In genomic region chr4:89665662-89666061, GRCh38 we compare ENCODE assay signal across 32 cellular contexts.
"Had no signal": no experiment of that assay in that cellular context is flagged by ENCODE, and none has a peak within 500 bp of the region (broad histone marks: within the 10 kb centered on the region; RNA-seq: fewer than 3 reads in every experiment).

No MANE protein-coding gene starts in this region.

- H3K27me3 ChIP-seq: ascending aorta, Peyer's patch had no signal

- H3K4me1 ChIP-seq: ascending aorta, Peyer's patch had no signal

- DNase-seq: activated CD4-positive, alpha-beta T cell treated with anti-CD3 and anti-CD28 coated beads, Interleukin-2, amount 10 ng/mL, durations not matched to agents 24 days and 14 days; activated CD4-positive, alpha-beta T cell treated with anti-CD3 and anti-CD28 coated beads, Interleukin-2, amount 50 U/mL, for 4 hours; activated CD8-positive, alpha-beta T cell treated with anti-CD3 and anti-CD28 coated beads for 36 hours; activated effector memory CD4-positive, alpha-beta T cell treated with anti-CD3 and anti-CD28 coated beads, Interleukin-2, amount 50 U/mL, for 16 hours; activated naive CD4-positive, alpha-beta T cell treated with Interleukin-2 at 50 U/mL for 16 hours; activated naive CD8-positive, alpha-beta T cell treated with anti-CD3 and anti-CD28 coated beads, Interleukin-2, amount 10 ng/mL, durations not matched to agents 7 days and 5 days; activated T-cell treated with anti-CD3 and anti-CD28 coated beads, Interleukin-2, amount 50 U/mL, for 1 hour; activated T-cell treated with anti-CD3 and anti-CD28 coated beads, Interleukin-2, amount 50 U/mL, for 72 hours; amygdala; caudate nucleus; cerebellar nuclear complex; NCI-H1048; NCI-H1105 treated with DMSO at 0.1 percent for 48 hours; NCI-H1436; NCI-H1694; NCI-H1930; NCI-H2171 treated with DMSO at 0.1 percent for 48 hours; NCI-H2227 treated with DMSO at 0.1 percent for 48 hours; NCI-H446; NCI-H510A treated with DMSO at 0.1 percent for 48 hours; NCI-H526 treated with DMSO at 0.1 percent for 48 hours; NCI-H82; PC-3; Peyer's patch; Right ventricle myocardium superior; RPMI8226; T1000; WERI-Rb-1 had no signal

- FAIRE-seq: K562 had no signal

- H3K36me3 ChIP-seq: ascending aorta, Peyer's patch, WERI-Rb-1 had no signal

- ATAC-seq: activated CD8-positive, alpha-beta T cell treated with anti-CD3 and anti-CD28 coated beads for 36 hours; activated T-cell treated with anti-CD3 and anti-CD28 coated beads, Interleukin-2, amount 50 U/mL, for 72 hours; activated T-helper 17 cell treated with anti-CD3 and anti-CD28 coated beads, Interleukin-2, amount 50 U/mL, for 72 hours; K562; PC-3 had no signal

- H3K9me3 ChIP-seq: ascending aorta, Peyer's patch had no signal

- H3K27ac ChIP-seq: ascending aorta, Peyer's patch, SK-N-MC, WERI-Rb-1 had no signal

- H3K4me3 ChIP-seq: ascending aorta, K562, Peyer's patch, SK-N-MC had no signal
